21 cellular contexts compared by ENCODE assay signal in genomic region chr2:156897548-156897947, GRCh38.
"Had no signal": no experiment of that assay in that cellular context is flagged by ENCODE, and none has a peak within 500 bp of the region (broad histone marks: within the 10 kb centered on the region; RNA-seq: fewer than 3 reads in every experiment).

No MANE protein-coding gene starts in this region.

- H3K36me3 ChIP-seq: Peyer's patch, SJCRH30 had no signal

- H3K27me3 ChIP-seq: Peyer's patch, SJCRH30 had no signal

- H3K4me3 Mint-ChIP-seq: IgD-negative memory B cell had no signal

- H3K27ac ChIP-seq: PC-9, Peyer's patch, SJCRH30 had no signal

- ATAC-seq: Right ventricle myocardium inferior, SK-N-SH treated with all-trans-retinoic acid at 6 μM for 48 hours had no signal

- H3K27ac Mint-ChIP-seq: IgD-negative memory B cell had no signal

- H3K9me3 ChIP-seq: Peyer's patch, SJCRH30 had no signal

- H2AFZ ChIP-seq: PC-9 had no signal

- DNase-seq: KBM-7, MV-4-11, NCI-H1048, NCI-H1105, NCI-H1417, NCI-H1436 treated with DMSO at 0.1 percent for 48 hours, NCI-H1694, NCI-H187 treated with DMSO at 0.1 percent for 48 hours, NCI-H2029 treated with DMSO at 0.1 percent for 48 hours, NCI-H2171 treated with DMSO at 0.1 percent for 48 hours, NCI-H345, NCI-H446 treated with DMSO at 0.1 percent for 48 hours, NCI-H510A treated with DMSO at 0.1 percent for 48 hours, NCI-H526, PC-9, Peyer's patch, SHP77 treated with DMSO at 0.1 percent for 48 hours, SJCRH30 had no signal

- H3K4me2 ChIP-seq: PC-9 had no signal

- H3K4me1 ChIP-seq: Peyer's patch, SJCRH30 had no signal

- H3K4me3 ChIP-seq: PC-9, Peyer's patch, SJCRH30 had no signal
